1 cellular context compared by ENCODE assay signal in the genomic region with DNA sequence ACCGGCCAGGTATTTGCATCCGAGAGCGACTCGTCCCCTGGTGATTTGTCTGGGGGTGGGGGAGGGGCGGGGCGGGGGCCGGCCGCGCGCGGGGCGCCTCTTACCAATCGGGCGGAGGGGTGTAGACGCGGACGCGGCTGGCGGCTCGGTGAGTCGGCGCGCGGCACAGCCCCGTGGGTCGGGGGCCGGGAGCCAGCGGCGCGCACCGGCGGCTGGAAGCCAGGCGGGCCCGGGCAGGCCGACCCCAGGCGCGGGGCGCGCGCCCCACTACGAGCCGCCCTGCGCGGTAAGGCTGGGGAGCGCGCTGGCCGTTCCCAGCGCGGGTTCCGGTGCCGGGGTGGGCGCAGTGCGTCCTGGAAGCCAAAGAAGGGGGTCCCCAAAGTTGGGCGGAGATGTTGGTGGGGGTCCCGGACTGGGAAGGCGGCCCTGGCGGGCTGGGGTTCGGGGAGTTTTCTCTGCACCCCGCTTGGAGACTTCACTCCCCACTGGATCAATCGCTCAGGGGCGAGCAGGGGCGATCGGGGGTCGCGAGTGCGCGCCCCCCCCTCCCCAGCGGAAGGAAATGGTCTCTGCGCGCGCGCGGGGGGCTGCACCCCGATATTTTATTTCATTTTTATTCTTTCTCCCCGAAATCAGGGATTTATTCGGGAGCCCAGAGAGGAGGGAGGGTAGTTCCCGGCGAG.
TF ChIP-seq lines count a peak whose summit lies in the region.

A gene with protein sequence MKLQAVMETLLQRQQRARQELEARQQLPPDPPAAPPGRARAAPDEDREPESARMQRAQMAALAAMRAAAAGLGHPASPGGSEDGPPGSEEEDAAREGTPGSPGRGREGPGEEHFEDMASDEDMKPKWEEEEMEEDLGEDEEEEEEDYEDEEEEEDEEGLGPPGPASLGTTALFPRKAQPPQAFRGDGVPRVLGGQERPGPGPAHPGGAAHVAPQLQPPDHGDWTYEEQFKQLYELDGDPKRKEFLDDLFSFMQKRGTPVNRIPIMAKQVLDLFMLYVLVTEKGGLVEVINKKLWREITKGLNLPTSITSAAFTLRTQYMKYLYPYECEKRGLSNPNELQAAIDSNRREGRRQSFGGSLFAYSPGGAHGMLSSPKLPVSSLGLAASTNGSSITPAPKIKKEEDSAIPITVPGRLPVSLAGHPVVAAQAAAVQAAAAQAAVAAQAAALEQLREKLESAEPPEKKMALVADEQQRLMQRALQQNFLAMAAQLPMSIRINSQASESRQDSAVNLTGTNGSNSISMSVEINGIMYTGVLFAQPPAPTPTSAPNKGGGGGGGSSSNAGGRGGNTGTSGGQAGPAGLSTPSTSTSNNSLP (plus strand): TSS at position 124 of the 683 bp plus-strand sequence. CDS start 3,494 bp downstream, outside the sequence.

TF ChIP-seq in HepG2, 621 proteins besides CTCF, POLR2A, EP300 and RAD21 (continued from another document):
- TF ChIP-seq, protein P1, sequence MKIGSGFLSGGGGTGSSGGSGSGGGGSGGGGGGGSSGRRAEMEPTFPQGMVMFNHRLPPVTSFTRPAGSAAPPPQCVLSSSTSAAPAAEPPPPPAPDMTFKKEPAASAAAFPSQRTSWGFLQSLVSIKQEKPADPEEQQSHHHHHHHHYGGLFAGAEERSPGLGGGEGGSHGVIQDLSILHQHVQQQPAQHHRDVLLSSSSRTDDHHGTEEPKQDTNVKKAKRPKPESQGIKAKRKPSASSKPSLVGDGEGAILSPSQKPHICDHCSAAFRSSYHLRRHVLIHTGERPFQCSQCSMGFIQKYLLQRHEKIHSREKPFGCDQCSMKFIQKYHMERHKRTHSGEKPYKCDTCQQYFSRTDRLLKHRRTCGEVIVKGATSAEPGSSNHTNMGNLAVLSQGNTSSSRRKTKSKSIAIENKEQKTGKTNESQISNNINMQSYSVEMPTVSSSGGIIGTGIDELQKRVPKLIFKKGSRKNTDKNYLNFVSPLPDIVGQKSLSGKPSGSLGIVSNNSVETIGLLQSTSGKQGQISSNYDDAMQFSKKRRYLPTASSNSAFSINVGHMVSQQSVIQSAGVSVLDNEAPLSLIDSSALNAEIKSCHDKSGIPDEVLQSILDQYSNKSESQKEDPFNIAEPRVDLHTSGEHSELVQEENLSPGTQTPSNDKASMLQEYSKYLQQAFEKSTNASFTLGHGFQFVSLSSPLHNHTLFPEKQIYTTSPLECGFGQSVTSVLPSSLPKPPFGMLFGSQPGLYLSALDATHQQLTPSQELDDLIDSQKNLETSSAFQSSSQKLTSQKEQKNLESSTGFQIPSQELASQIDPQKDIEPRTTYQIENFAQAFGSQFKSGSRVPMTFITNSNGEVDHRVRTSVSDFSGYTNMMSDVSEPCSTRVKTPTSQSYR (CRISPR knock-in tag; IDR thresholded peaks at IDR 0.05; ENCODE audit: borderline replicate concordance), result peak; percentile 73
- TF ChIP-seq ZFP36 (IDR thresholded peaks at IDR 0.05; ENCODE audit: borderline replicate concordance, low read depth, low read length, partially characterized antibody) (no peak), ZBTB7B (CRISPR knock-in tag; IDR thresholded peaks at IDR 0.05) (0 out of 2 replicates have a peak, but pooled peaks have one; percentile 0), ZNF121 (CRISPR knock-in tag; IDR thresholded peaks at IDR 0.05) (peak; percentile 83; the same call in 1 of the 2 replicates), RBFOX2 (IDR thresholded peaks at IDR 0.05; ENCODE audit: low read depth, low read length) (peak; percentile 83), AGO2 (optimal IDR thresholded peaks at IDR 0.05; ENCODE audit: low read depth, low read length) (peak; percentile 94), ZBTB3 (CRISPR knock-in tag; IDR thresholded peaks at IDR 0.05; ENCODE audit: borderline replicate concordance, low read depth) (no peak), KLF12 (CRISPR knock-in tag; IDR thresholded peaks at IDR 0.05; ENCODE audit: borderline replicate concordance) (no peak; the same call in 1 of the 2 replicates), FOXK1 (CRISPR knock-in tag; IDR thresholded peaks at IDR 0.05; ENCODE audit: borderline replicate concordance, low read depth) (no peak), ZNF263 (CRISPR knock-in tag; IDR thresholded peaks at IDR 0.05) (0 out of 2 replicates have a peak, but pooled peaks have one; percentile 8), HNRNPK (IDR thresholded peaks at IDR 0.05; ENCODE audit: low read depth, low read length, poor library complexity, severe bottlenecking) (peak; percentile 1), ZFP41 (CRISPR knock-in tag; IDR thresholded peaks at IDR 0.05; ENCODE audit: borderline replicate concordance) (no peak), HOXA9 (CRISPR knock-in tag; IDR thresholded peaks at IDR 0.05; ENCODE audit: borderline replicate concordance) (no peak), LCORL (IDR thresholded peaks at IDR 0.05) (no peak), LCORL (CRISPR knock-in tag; IDR thresholded peaks at IDR 0.05) (no peak), HCFC1 (IDR thresholded peaks at IDR 0.05; ENCODE audit: low read depth, low read length) (no peak), ZNF335 (CRISPR knock-in tag; IDR thresholded peaks at IDR 0.05) (no peak), RFX3 (CRISPR knock-in tag; IDR thresholded peaks at IDR 0.05) (no peak), ATF7-NPFF (CRISPR knock-in tag; IDR thresholded peaks at IDR 0.05; ENCODE audit: low read depth) (no peak), REPIN1 (CRISPR knock-in tag; IDR thresholded peaks at IDR 0.05; ENCODE audit: borderline replicate concordance, low read depth) (no peak), KDM5A (IDR thresholded peaks at IDR 0.05; ENCODE audit: borderline replicate concordance, low read length) (peak; percentile 4; the same call in 1 of the 2 replicates), ZNF354B (CRISPR knock-in tag; IDR thresholded peaks at IDR 0.05) (no peak), ZNF724P (CRISPR knock-in tag; IDR thresholded peaks at IDR 0.05; ENCODE audit: borderline replicate concordance) (no peak), STAG1 (CRISPR knock-in tag; IDR thresholded peaks at IDR 0.05) (no peak), ZNF543 (CRISPR knock-in tag; IDR thresholded peaks at IDR 0.05) (no peak; the same call in 1 of the 2 replicates), JUN (CRISPR knock-in tag; IDR thresholded peaks at IDR 0.05) (no peak), ZNF350 (CRISPR knock-in tag; IDR thresholded peaks at IDR 0.05; ENCODE audit: borderline replicate concordance, low read depth) (no peak)
- TF ChIP-seq, protein P2, sequence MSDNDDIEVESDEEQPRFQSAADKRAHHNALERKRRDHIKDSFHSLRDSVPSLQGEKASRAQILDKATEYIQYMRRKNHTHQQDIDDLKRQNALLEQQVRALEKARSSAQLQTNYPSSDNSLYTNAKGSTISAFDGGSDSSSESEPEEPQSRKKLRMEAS (IDR thresholded peaks at IDR 0.05), result peak; percentile 37
- TF ChIP-seq, protein P3, sequence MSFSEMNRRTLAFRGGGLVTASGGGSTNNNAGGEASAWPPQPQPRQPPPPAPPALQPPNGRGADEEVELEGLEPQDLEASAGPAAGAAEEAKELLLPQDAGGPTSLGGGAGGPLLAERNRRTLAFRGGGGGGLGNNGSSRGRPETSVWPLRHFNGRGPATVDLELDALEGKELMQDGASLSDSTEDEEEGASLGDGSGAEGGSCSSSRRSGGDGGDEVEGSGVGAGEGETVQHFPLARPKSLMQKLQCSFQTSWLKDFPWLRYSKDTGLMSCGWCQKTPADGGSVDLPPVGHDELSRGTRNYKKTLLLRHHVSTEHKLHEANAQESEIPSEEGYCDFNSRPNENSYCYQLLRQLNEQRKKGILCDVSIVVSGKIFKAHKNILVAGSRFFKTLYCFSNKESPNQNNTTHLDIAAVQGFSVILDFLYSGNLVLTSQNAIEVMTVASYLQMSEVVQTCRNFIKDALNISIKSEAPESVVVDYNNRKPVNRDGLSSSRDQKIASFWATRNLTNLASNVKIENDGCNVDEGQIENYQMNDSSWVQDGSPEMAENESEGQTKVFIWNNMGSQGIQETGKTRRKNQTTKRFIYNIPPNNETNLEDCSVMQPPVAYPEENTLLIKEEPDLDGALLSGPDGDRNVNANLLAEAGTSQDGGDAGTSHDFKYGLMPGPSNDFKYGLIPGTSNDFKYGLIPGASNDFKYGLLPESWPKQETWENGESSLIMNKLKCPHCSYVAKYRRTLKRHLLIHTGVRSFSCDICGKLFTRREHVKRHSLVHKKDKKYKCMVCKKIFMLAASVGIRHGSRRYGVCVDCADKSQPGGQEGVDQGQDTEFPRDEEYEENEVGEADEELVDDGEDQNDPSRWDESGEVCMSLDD (CRISPR knock-in tag; IDR thresholded peaks at IDR 0.05; ENCODE audit: borderline replicate concordance), result 0 out of 2 replicates have a peak, but pooled peaks have one; percentile 19
- TF ChIP-seq, protein P4, sequence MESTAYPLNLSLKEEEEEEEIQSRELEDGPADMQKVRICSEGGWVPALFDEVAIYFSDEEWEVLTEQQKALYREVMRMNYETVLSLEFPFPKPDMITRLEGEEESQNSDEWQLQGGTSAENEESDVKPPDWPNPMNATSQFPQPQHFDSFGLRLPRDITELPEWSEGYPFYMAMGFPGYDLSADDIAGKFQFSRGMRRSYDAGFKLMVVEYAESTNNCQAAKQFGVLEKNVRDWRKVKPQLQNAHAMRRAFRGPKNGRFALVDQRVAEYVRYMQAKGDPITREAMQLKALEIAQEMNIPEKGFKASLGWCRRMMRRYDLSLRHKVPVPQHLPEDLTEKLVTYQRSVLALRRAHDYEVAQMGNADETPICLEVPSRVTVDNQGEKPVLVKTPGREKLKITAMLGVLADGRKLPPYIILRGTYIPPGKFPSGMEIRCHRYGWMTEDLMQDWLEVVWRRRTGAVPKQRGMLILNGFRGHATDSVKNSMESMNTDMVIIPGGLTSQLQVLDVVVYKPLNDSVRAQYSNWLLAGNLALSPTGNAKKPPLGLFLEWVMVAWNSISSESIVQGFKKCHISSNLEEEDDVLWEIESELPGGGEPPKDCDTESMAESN (CRISPR knock-in tag; conservative IDR thresholded peaks at IDR 0.05), result 0 out of 2 replicates have a peak, but pooled peaks have one; percentile 16
- TF ChIP-seq, protein P5, sequence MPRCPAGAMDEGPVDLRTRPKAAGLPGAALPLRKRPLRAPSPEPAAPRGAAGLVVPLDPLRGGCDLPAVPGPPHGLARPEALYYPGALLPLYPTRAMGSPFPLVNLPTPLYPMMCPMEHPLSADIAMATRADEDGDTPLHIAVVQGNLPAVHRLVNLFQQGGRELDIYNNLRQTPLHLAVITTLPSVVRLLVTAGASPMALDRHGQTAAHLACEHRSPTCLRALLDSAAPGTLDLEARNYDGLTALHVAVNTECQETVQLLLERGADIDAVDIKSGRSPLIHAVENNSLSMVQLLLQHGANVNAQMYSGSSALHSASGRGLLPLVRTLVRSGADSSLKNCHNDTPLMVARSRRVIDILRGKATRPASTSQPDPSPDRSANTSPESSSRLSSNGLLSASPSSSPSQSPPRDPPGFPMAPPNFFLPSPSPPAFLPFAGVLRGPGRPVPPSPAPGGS (CRISPR knock-in tag; IDR thresholded peaks at IDR 0.05), result no peak
- TF ChIP-seq, protein P6, sequence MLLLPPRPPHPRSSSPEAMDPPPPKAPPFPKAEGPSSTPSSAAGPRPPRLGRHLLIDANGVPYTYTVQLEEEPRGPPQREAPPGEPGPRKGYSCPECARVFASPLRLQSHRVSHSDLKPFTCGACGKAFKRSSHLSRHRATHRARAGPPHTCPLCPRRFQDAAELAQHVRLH (CRISPR knock-in tag; IDR thresholded peaks at IDR 0.05; ENCODE audit: borderline replicate concordance, low read depth), result no peak
- TF ChIP-seq, protein P7, sequence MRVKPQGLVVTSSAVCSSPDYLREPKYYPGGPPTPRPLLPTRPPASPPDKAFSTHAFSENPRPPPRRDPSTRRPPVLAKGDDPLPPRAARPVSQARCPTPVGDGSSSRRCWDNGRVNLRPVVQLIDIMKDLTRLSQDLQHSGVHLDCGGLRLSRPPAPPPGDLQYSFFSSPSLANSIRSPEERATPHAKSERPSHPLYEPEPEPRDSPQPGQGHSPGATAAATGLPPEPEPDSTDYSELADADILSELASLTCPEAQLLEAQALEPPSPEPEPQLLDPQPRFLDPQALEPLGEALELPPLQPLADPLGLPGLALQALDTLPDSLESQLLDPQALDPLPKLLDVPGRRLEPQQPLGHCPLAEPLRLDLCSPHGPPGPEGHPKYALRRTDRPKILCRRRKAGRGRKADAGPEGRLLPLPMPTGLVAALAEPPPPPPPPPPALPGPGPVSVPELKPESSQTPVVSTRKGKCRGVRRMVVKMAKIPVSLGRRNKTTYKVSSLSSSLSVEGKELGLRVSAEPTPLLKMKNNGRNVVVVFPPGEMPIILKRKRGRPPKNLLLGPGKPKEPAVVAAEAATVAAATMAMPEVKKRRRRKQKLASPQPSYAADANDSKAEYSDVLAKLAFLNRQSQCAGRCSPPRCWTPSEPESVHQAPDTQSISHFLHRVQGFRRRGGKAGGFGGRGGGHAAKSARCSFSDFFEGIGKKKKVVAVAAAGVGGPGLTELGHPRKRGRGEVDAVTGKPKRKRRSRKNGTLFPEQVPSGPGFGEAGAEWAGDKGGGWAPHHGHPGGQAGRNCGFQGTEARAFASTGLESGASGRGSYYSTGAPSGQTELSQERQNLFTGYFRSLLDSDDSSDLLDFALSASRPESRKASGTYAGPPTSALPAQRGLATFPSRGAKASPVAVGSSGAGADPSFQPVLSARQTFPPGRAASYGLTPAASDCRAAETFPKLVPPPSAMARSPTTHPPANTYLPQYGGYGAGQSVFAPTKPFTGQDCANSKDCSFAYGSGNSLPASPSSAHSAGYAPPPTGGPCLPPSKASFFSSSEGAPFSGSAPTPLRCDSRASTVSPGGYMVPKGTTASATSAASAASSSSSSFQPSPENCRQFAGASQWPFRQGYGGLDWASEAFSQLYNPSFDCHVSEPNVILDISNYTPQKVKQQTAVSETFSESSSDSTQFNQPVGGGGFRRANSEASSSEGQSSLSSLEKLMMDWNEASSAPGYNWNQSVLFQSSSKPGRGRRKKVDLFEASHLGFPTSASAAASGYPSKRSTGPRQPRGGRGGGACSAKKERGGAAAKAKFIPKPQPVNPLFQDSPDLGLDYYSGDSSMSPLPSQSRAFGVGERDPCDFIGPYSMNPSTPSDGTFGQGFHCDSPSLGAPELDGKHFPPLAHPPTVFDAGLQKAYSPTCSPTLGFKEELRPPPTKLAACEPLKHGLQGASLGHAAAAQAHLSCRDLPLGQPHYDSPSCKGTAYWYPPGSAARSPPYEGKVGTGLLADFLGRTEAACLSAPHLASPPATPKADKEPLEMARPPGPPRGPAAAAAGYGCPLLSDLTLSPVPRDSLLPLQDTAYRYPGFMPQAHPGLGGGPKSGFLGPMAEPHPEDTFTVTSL (CRISPR knock-in tag; IDR thresholded peaks at IDR 0.05; ENCODE audit: borderline replicate concordance), result no peak
